Comparison of ENCODE assay signal across 20 cellular contexts in the genomic region with DNA sequence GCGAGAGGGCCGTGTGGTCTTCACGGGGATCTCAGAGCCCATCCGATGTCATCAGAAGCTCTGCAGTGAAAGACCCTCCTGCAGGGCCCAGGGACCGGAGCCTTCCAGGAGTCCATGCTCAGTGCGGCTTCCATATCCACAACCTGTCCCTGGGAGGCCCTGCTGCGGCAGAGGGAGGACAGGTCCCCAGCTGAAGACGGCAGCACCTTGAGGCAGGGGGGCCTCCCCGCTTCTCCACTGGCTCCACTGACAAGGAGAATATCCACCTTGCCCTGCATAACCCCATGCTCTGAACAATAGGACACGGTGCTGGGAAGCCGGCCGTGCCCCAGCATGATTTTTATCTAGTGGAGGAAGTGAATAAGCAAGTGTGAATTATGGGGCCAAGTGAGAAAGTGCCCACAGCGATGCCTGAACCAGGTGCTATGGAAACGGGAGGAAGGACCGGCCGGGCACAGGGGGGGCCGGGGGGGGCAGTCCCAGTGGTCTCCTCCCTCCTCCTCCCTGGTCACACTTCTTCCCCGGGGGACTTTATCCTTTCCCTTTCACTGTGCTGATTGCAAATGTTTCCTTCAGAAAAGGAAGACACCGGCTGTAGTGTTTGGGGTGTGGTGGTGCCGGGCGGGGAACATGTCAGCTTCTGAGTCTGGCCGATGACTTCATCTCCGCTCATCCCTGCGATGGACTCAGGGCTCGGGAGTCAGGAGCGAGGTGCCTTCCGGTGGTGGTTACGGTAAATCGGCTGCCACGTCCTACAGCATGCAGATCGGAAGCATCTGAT.
DNase-seq lines count a peak whose midpoint lies in the region; ATAC-seq and TF ChIP-seq lines count a peak whose summit lies in the region.
"Had no signal": no experiment of that assay in that cellular context is flagged by ENCODE, and none has a peak within 500 bp of the region (broad histone marks: within the 10 kb centered on the region; RNA-seq: fewer than 3 reads in every experiment).

No MANE protein-coding gene starts in this region.

- no peaks in the 10 kb centered on the region for H3K9me3 Mint-ChIP-seq in WTC11
- H3K9me3 Mint-ChIP-seq: CD8-positive, alpha-beta T cell; stimulated activated naive CD8-positive, alpha-beta T cell treated with anti-CD3 and anti-CD28 coated beads, Interleukin-15, Interleukin-2, amounts not matched to agents 100 ng/mL and 50 ng/mL, for 24 hours had no signal

- no peaks in the 10 kb centered on the region for H3K36me3 ChIP-seq in upper lobe of left lung
- H3K36me3 ChIP-seq: cardiac muscle cell, left lung, SJCRH30, vagina had no signal

- H3K27me3 Mint-ChIP-seq in WTC11 (ENCODE audit: low read depth), result no peaks in the 10 kb centered on the region
- H3K27me3 Mint-ChIP-seq: activated CD4-positive, alpha-beta T cell treated with anti-CD3 and anti-CD28 coated beads for 36 hours; activated naive CD8-positive, alpha-beta T cell had no signal

- H3K27ac ChIP-seq in upper lobe of left lung, result no peak overlapping the region
- H3K27ac ChIP-seq: cardiac muscle cell, SJCRH30, vagina had no signal

- no peak overlapping the region for H3K4me3 ChIP-seq in upper lobe of left lung
- H3K4me3 ChIP-seq: cardiac muscle cell, left lung, SJCRH30, vagina had no signal

- TF ChIP-seq CTCF in WTC11 (IDR thresholded peaks at IDR 0.05) (no peak), upper lobe of left lung (IDR thresholded peaks at IDR 0.05) (no peak)

- intact Hi-C loops in Right ventricle myocardium superior (cut with DNase I), result no loop called here
- intact Hi-C loops in left cardiac atrium (cut with DNase I), result no loop called here

- peaks cover 18 to 29% (median 21%) of the 10 kb centered on the region in 4 donors for H3K4me1 ChIP-seq in upper lobe of left lung

- H3K27me3 ChIP-seq in upper lobe of left lung, result no peaks in the 10 kb centered on the region
- H3K27me3 ChIP-seq: cardiac muscle cell, SJCRH30, vagina had no signal

- H3K36me3 Mint-ChIP-seq in WTC11, result no peaks in the 10 kb centered on the region
- H3K36me3 Mint-ChIP-seq: activated naive CD8-positive, alpha-beta T cell; CD8-positive, alpha-beta T cell had no signal

- no peak overlapping the region for H3K4me3 Mint-ChIP-seq in WTC11
- H3K4me3 Mint-ChIP-seq: activated CD4-positive, alpha-beta T cell treated with anti-CD3 and anti-CD28 coated beads for 36 hours; activated naive CD8-positive, alpha-beta T cell; CD8-positive, alpha-beta T cell; stimulated activated naive CD8-positive, alpha-beta T cell treated with anti-CD3 and anti-CD28 coated beads, Interleukin-15, Interleukin-2, amounts not matched to agents 100 ng/mL and 50 ng/mL, for 24 hours had no signal

- H3K4me1 Mint-ChIP-seq in WTC11, result no peaks in the 10 kb centered on the region
- H3K4me1 Mint-ChIP-seq: activated CD4-positive, alpha-beta T cell treated with anti-CD3 and anti-CD28 coated beads for 36 hours had no signal

- POLR2A ChIA-PET in WTC11 (lab: Charles Lee), result interaction anchor here (0.5 kb wide), 1 partner anchor 43 kb away, joined by 3 read pairs; no protein-coding TSS in a partner anchor

- CTCF ChIA-PET in WTC11 (lab: Charles Lee), result no interaction called here

- no peaks in the 10 kb centered on the region for H3K9me3 ChIP-seq in upper lobe of left lung
- H3K9me3 ChIP-seq: left lung, SJCRH30, vagina had no signal

- H3K27ac Mint-ChIP-seq in WTC11, result 0 out of 2 replicates have a peak overlapping the region, but pooled peaks have one; percentile 45
- H3K27ac Mint-ChIP-seq: activated CD4-positive, alpha-beta T cell treated with anti-CD3 and anti-CD28 coated beads for 36 hours; activated naive CD8-positive, alpha-beta T cell; CD8-positive, alpha-beta T cell; stimulated activated naive CD8-positive, alpha-beta T cell treated with anti-CD3 and anti-CD28 coated beads, Interleukin-15, Interleukin-2, amounts not matched to agents 100 ng/mL and 50 ng/mL, for 24 hours had no signal

- DNase-seq in Right ventricle myocardium superior (peak; percentile 22), left cardiac atrium (no peak), WTC11 (ENCODE audit: low spot score) (no peak), kidney tubule cell (ENCODE audit: low spot score) (peak; percentile 69), upper lobe of left lung (peak; percentile 38 to 49), NCI-H187 (lab: John Stamatoyannopoulos, UW) (no peak)
- DNase-seq in stimulated activated naive CD4-positive, alpha-beta T cell treated with Interleukin-2 at 50 U/mL for 16 hours (lab: John Stamatoyannopoulos, UW), result no peak
- DNase-seq: activated CD4-positive, alpha-beta T cell treated with anti-CD3 and anti-CD28 coated beads for 36 hours; activated T-cell treated with anti-CD3 and anti-CD28 coated beads for 4 hours; CD8-positive, alpha-beta T cell; KBM-7; NCI-H1417 treated with DMSO at 0.1 percent for 48 hours; NCI-H2227 treated with DMSO at 0.1 percent for 48 hours; SJCRH30 had no signal

- WGBS in upper lobe of left lung, 2 donors, result 47 to 53% methylated on average over 27 to 29 of the region's 31 CpGs

- ATAC-seq in Right ventricle myocardium superior (ENCODE audit: poor library complexity) (no peak), left cardiac atrium (no peak), WTC11 (no peak), upper lobe of left lung (ENCODE audit: low FRiP score in 2 of 2) (peak in 1 of 2 donors; percentile 11), HG03460 (IDR thresholded peaks at IDR 0.05; ENCODE audit: unreplicated experiment) (no peak)
- ATAC-seq: activated CD4-positive, alpha-beta T cell treated with anti-CD3 and anti-CD28 coated beads for 36 hours; CD8-positive, alpha-beta T cell; left lung had no signal

- TF ChIP-seq POLR2A in upper lobe of left lung (IDR thresholded peaks at IDR 0.05), result no peak

- TF ChIP-seq EP300 in upper lobe of left lung (IDR thresholded peaks at IDR 0.05), result peak in 3 of 4 donors; percentile 29 to 86 (median 34)

TF ChIP-seq in WTC11, 78 proteins besides CTCF, POLR2A, EP300 and RAD21:
- TF ChIP-seq ATF1 (CRISPR knock-in tag; IDR thresholded peaks at IDR 0.05) (no peak), EMX1 (CRISPR knock-in tag; IDR thresholded peaks at IDR 0.05) (no peak), KAT7 (CRISPR knock-in tag; IDR thresholded peaks at IDR 0.05; ENCODE audit: borderline replicate concordance) (no peak)

Comparison
In these comparisons a context has a peak if more than half of its experiments do, and no peak if none do; other contexts are left out.
1. DNase-seq: peak in Right ventricle myocardium superior (single experiment), kidney tubule cell (single experiment) and upper lobe of left lung (2 of 2); none in left cardiac atrium (single experiment), WTC11 (single experiment), stimulated activated naive CD4-positive, alpha-beta T cell treated with Interleukin-2 at 50 U/mL for 16 hours (single experiment) and NCI-H187 (0 of 2).